15 cellular contexts compared by ENCODE assay signal in genomic region chr3:195539479-195539878, GRCh38. TPM values are rescaled to one million over a fixed set of nuclear protein-coding genes. Genes with fewer than 3 reads are reported as not detected.
A peak's percentile ranks its signal among the peaks of the same experiment; 100 is the strongest.
DNase-seq lines count a peak whose midpoint lies in the region; ATAC-seq and TF ChIP-seq lines count a peak whose summit lies in the region.
"Had no signal": no experiment of that assay in that cellular context is flagged by ENCODE, and none has a peak within 500 bp of the region (broad histone marks: within the 10 kb centered on the region; RNA-seq: fewer than 3 reads in every experiment).

No MANE protein-coding gene starts in this region.

- POLR2A ChIA-PET in CD4-positive, alpha-beta memory T cell (lab: Charles Lee; ENCODE audit: partially characterized antibody), result interaction anchor here (10.5 kb wide), 1 partner anchor 14 kb away, joined by 224 read pairs; no protein-coding TSS in a partner anchor
- POLR2A ChIA-PET in naive thymus-derived CD8-positive, alpha-beta T cell (lab: Charles Lee), result interaction anchor here (7.4 kb wide), 1 partner anchor 11 kb away, joined by 119 read pairs; no protein-coding TSS in a partner anchor

- no peaks in the 10 kb centered on the region for H3K36me3 ChIP-seq in CD4-positive, alpha-beta memory T cell (ENCODE audit: insufficient read depth, low read length)
- no peaks in the 10 kb centered on the region for H3K36me3 ChIP-seq in left lung
- H3K36me3 ChIP-seq: brain microvascular endothelial cell, prostate gland had no signal

- H3K4me1 ChIP-seq in CD4-positive, alpha-beta memory T cell (ENCODE audit: insufficient read depth, low read length), result peaks cover 76% of the 10 kb centered on the region
- peaks cover 0 to 62% of the 10 kb centered on the region in 2 donors for H3K4me1 ChIP-seq in left lung

- no peak for ATAC-seq in activated T-helper 17 cell treated with anti-CD3 and anti-CD28 coated beads, Interleukin-2, amount 50 U/mL, for 72 hours (replicated peaks)
- no peak for ATAC-seq in naive thymus-derived CD8-positive, alpha-beta T cell
- ATAC-seq in left lung, result no peak
- ATAC-seq: mucosa of descending colon had no signal

- peaks cover 18 to 45% of the 10 kb centered on the region in 2 donors for H3K36me3 Mint-ChIP-seq in CD4-positive, alpha-beta memory T cell
- H3K36me3 Mint-ChIP-seq in activated T-helper 17 cell treated with anti-CD3 and anti-CD28 coated beads, Interleukin-2, amount 50 U/mL, for 72 hours (ENCODE audit: low read depth), result peaks cover 66% of the 10 kb centered on the region
- H3K36me3 Mint-ChIP-seq in naive thymus-derived CD8-positive, alpha-beta T cell, result peaks cover 2 to 35% (median 4%) of the 10 kb centered on the region in 3 donors

- CTCF ChIA-PET in CD4-positive, alpha-beta memory T cell (lab: Charles Lee; ENCODE audit: partially characterized antibody), result interaction anchor here (2.4 to 3.0 kb wide), 2 partner anchors 16 to 268 kb away, joined by 8 to 19 read pairs; partner anchors contain the start of gene XXYLT1

- no peak for TF ChIP-seq CTCF in left lung (IDR thresholded peaks at IDR 0.05)

- peak overlapping the region; percentile 66 to 82 for H3K4me3 ChIP-seq in CD4-positive, alpha-beta memory T cell (ENCODE audit: low read length in 2 of 2)
- H3K4me3 ChIP-seq in GM08714 (ENCODE audit: low read length), result peak overlapping the region; percentile 18; the same call in 1 of the 2 replicates
- no peak overlapping the region for H3K4me3 ChIP-seq in left lung
- H3K4me3 ChIP-seq: hepatocyte, mucosa of descending colon, prostate gland had no signal

- no peaks in the 10 kb centered on the region for H3K9me3 ChIP-seq in CD4-positive, alpha-beta memory T cell (ENCODE audit: control insufficient read depth in 1 of 2, low read length in 2 of 2)
- no peaks in the 10 kb centered on the region for H3K9me3 ChIP-seq in left lung
- H3K9me3 ChIP-seq: mucosa of descending colon, prostate gland had no signal

- intact Hi-C loops in CD4-positive, alpha-beta memory T cell (cut with micrococcal nuclease), result no loop called here
- intact Hi-C loops in left lung (cut with DNase I), result no loop called here

- no peaks in the 10 kb centered on the region for H3K27me3 Mint-ChIP-seq in CD4-positive, alpha-beta memory T cell
- H3K27me3 Mint-ChIP-seq in activated T-helper 17 cell treated with anti-CD3 and anti-CD28 coated beads, Interleukin-2, amount 50 U/mL, for 72 hours, result no peaks in the 10 kb centered on the region
- no peaks in the 10 kb centered on the region for H3K27me3 Mint-ChIP-seq in naive thymus-derived CD8-positive, alpha-beta T cell

- no peaks in the 10 kb centered on the region for H3K27me3 ChIP-seq in CD4-positive, alpha-beta memory T cell (ENCODE audit: insufficient read depth, low read length)
- H3K27me3 ChIP-seq in left lung, result peaks cover 0 to 8% of the 10 kb centered on the region in 2 donors
- H3K27me3 ChIP-seq: brain microvascular endothelial cell, hepatocyte had no signal

- H3K27ac ChIP-seq in CD4-positive, alpha-beta memory T cell (ENCODE audit: low read depth, low read length), result peak overlapping the region; percentile 19
- no peak overlapping the region for H3K27ac ChIP-seq in left lung
- H3K27ac ChIP-seq: brain microvascular endothelial cell, hepatocyte, prostate gland had no signal

- peak overlapping the region; percentile 88 to 96 (median 91) for H3K4me3 Mint-ChIP-seq in CD4-positive, alpha-beta memory T cell
- peak overlapping the region; percentile 96 for H3K4me3 Mint-ChIP-seq in activated T-helper 17 cell treated with anti-CD3 and anti-CD28 coated beads, Interleukin-2, amount 50 U/mL, for 72 hours
- peak overlapping the region; percentile 89 to 96 (median 94) for H3K4me3 Mint-ChIP-seq in naive thymus-derived CD8-positive, alpha-beta T cell

- peaks cover 0 to 4% (median 0%) of the 10 kb centered on the region in 8 donors for H3K9me3 Mint-ChIP-seq in CD4-positive, alpha-beta memory T cell
- H3K9me3 Mint-ChIP-seq in activated T-helper 17 cell treated with anti-CD3 and anti-CD28 coated beads, Interleukin-2, amount 50 U/mL, for 72 hours, result no peaks in the 10 kb centered on the region
- no peaks in the 10 kb centered on the region for H3K9me3 Mint-ChIP-seq in naive thymus-derived CD8-positive, alpha-beta T cell

- H3K27ac Mint-ChIP-seq in CD4-positive, alpha-beta memory T cell, result peak overlapping the region; percentile 39 to 92 (median 79)
- H3K27ac Mint-ChIP-seq in activated T-helper 17 cell treated with anti-CD3 and anti-CD28 coated beads, Interleukin-2, amount 50 U/mL, for 72 hours, result peak overlapping the region; percentile 92
- H3K27ac Mint-ChIP-seq in naive thymus-derived CD8-positive, alpha-beta T cell, result peak overlapping the region; percentile 76 to 100 (median 90)

- H3K4me1 Mint-ChIP-seq in CD4-positive, alpha-beta memory T cell, result peaks cover 47 to 90% (median 65%) of the 10 kb centered on the region in 4 donors
- H3K4me1 Mint-ChIP-seq in activated T-helper 17 cell treated with anti-CD3 and anti-CD28 coated beads, Interleukin-2, amount 50 U/mL, for 72 hours, result peaks cover 41% of the 10 kb centered on the region
- peaks cover 38 to 76% (median 65%) of the 10 kb centered on the region in 4 donors for H3K4me1 Mint-ChIP-seq in naive thymus-derived CD8-positive, alpha-beta T cell

- no peak for DNase-seq in CD4-positive, alpha-beta memory T cell
- no peak for DNase-seq in naive thymus-derived CD8-positive, alpha-beta T cell
- DNase-seq in COR-L47 (lab: John Stamatoyannopoulos, UW), result no peak
- DNase-seq in HUDEP-2 (lab: John Stamatoyannopoulos, UW; ENCODE audit: unreplicated experiment in 76 of 76), result no peak
- no peak for DNase-seq in superior temporal gyrus (ENCODE audit: extremely low spot score)
- DNase-seq in left lung, result no peak
- DNase-seq: activated effector memory CD4-positive, alpha-beta T cell treated with Interleukin-2 at 50 U/mL for 16 hours; brain microvascular endothelial cell; mucosa of descending colon; NCI-H2029; NCI-H748 treated with DMSO at 0.1 percent for 48 hours had no signal

RNA-seq across cellular contexts. Expression of gene PPP1R2, which starts 3.6 kb away (rescaled TPM):
- 100 to 1,000 TPM; 136 to 137 TPM for total RNA-seq in CD4-positive, alpha-beta memory T cell
- polyA plus RNA-seq in CD4-positive, alpha-beta memory T cell, result 100 to 1,000 TPM; 302 to 303 TPM
- total RNA-seq in activated T-helper 17 cell treated with anti-CD3 and anti-CD28 coated beads, Interleukin-2, amount 50 U/mL, for 72 hours, result 100 to 1,000 TPM in 1 of 2 donors, 10 to 100 TPM in 1; 78.1 to 101 TPM
- total RNA-seq in naive thymus-derived CD8-positive, alpha-beta T cell, result 100 to 1,000 TPM; 140 to 147 TPM
- polyA plus RNA-seq in naive thymus-derived CD8-positive, alpha-beta T cell, result 100 to 1,000 TPM; 244 to 265 (median 245) TPM
- total RNA-seq in left lung, result 10 to 100 TPM; 39.0 to 44.9 TPM

RNA-seq across cellular contexts. Expression of gene APOD, which starts 44.3 kb away (rescaled TPM):
- not detected for total RNA-seq in CD4-positive, alpha-beta memory T cell
- not detected for polyA plus RNA-seq in CD4-positive, alpha-beta memory T cell
- 1 to 10 TPM in 1 of 2 donors, not detected in 1; 4.2 TPM for total RNA-seq in activated T-helper 17 cell treated with anti-CD3 and anti-CD28 coated beads, Interleukin-2, amount 50 U/mL, for 72 hours
- not detected for total RNA-seq in naive thymus-derived CD8-positive, alpha-beta T cell
- polyA plus RNA-seq in naive thymus-derived CD8-positive, alpha-beta T cell, result not detected
- total RNA-seq in left lung, result 10 to 100 TPM; 10.6 to 25.5 TPM

Comparison
In these comparisons a context has a peak if more than half of its experiments do, and no peak if none do; other contexts are left out.
1. H3K4me3 ChIP-seq: peak in CD4-positive, alpha-beta memory T cell (2 of 2) and GM08714 (single experiment); none in left lung (0 of 2).
2. Peak in every context shown above with its lines, with median percentiles within 50 percentile points of each other: H3K27ac Mint-ChIP-seq and H3K4me3 Mint-ChIP-seq.